Comparison of ENCODE assay signal across 13 cellular contexts in genomic region chr2:10792660-10793400, GRCh38. TPM values are rescaled to one million over a fixed set of nuclear protein-coding genes. Genes with fewer than 3 reads are reported as not detected.
DNase-seq lines count a peak whose midpoint lies in the region; ATAC-seq and TF ChIP-seq lines count a peak whose summit lies in the region.
"Had no signal": no experiment of that assay in that cellular context is flagged by ENCODE, and none has a peak within 500 bp of the region (broad histone marks: within the 10 kb centered on the region; RNA-seq: fewer than 3 reads in every experiment).

No MANE protein-coding gene starts in this region.

- CTCF ChIA-PET in activated CD4-positive, alpha-beta memory T cell treated with anti-CD3 and anti-CD28 coated beads for 36 hours (lab: Charles Lee), result interaction anchor here (0.9 to 1.6 kb wide), 4 partner anchors 19 to 339 kb away, joined by 3 to 5 read pairs (median 3); partner anchors contain the start of gene PDIA6

- DNase-seq in BE2C (peak; percentile 40), NCI-H2196 treated with DMSO at 0.1 percent for 48 hours (lab: John Stamatoyannopoulos, UW; ENCODE audit: unreplicated experiment) (no peak), left ventricle myocardium inferior (no peak)
- DNase-seq in activated CD4-positive, alpha-beta memory T cell treated with anti-CD3 and anti-CD28 coated beads for 36 hours, result peak; percentile 21
- DNase-seq: GM23248, left colon, NCI-H345, OCI-M1, testis had no signal

- H3K4me1 Mint-ChIP-seq in activated CD4-positive, alpha-beta memory T cell treated with anti-CD3 and anti-CD28 coated beads for 36 hours (ENCODE audit: low read depth), result peaks cover 58% of the 10 kb centered on the region

- peak overlapping the region; percentile 84 for H3K27ac Mint-ChIP-seq in activated CD4-positive, alpha-beta memory T cell treated with anti-CD3 and anti-CD28 coated beads for 36 hours

- H3K9me3 ChIP-seq in BE2C (no peaks in the 10 kb centered on the region), left ventricle myocardium inferior (replicated peaks) (no peaks in the 10 kb centered on the region)
- H3K9me3 ChIP-seq: testis had no signal

- H3K27ac ChIP-seq in layer of hippocampus (ENCODE audit: low read depth, low read length), result peak overlapping the region; percentile 19
- H3K27ac ChIP-seq in left ventricle myocardium inferior (replicated peaks), result no peak overlapping the region
- H3K27ac ChIP-seq: GM23248, testis had no signal

- no peak overlapping the region for H3K4me3 Mint-ChIP-seq in activated CD4-positive, alpha-beta memory T cell treated with anti-CD3 and anti-CD28 coated beads for 36 hours

- H3K36me3 ChIP-seq in BE2C (peaks cover 91% of the 10 kb centered on the region), left ventricle myocardium inferior (peaks cover 93% of the 10 kb centered on the region)

- TF ChIP-seq CTCF in BE2C (IDR thresholded peaks at IDR 0.05; ENCODE audit: low read depth, low read length) (peak; percentile 37), GM12873 (IDR thresholded peaks at IDR 0.05; ENCODE audit: insufficient read depth, low read depth, low read length, missing control alignments) (peak; percentile 28), left ventricle myocardium inferior (IDR thresholded peaks at IDR 0.05; ENCODE audit: borderline replicate concordance) (no peak)

- intact Hi-C loops in activated CD4-positive, alpha-beta memory T cell treated with anti-CD3 and anti-CD28 coated beads for 36 hours (cut with micrococcal nuclease), result loop anchor here (5.0 kb wide), 3 partner anchors 106 to 671 kb away; partner anchors contain the start of genes NOL10, ODC1 and RRM2
- intact Hi-C loops in left ventricle myocardium inferior (cut with micrococcal nuclease), result no loop called here

- ATAC-seq in GM21576 (IDR thresholded peaks at IDR 0.05; ENCODE audit: unreplicated experiment), result no peak
- ATAC-seq in GM19328 (IDR thresholded peaks at IDR 0.05; ENCODE audit: unreplicated experiment), result no peak
- ATAC-seq: left colon had no signal

- H3K36me3 Mint-ChIP-seq in activated CD4-positive, alpha-beta memory T cell treated with anti-CD3 and anti-CD28 coated beads for 36 hours, result peaks cover 71% of the 10 kb centered on the region

- H3K27me3 ChIP-seq in BE2C (no peaks in the 10 kb centered on the region), layer of hippocampus (ENCODE audit: control insufficient read depth, insufficient read depth, low read length) (no peaks in the 10 kb centered on the region), left ventricle myocardium inferior (ENCODE audit: low read depth) (no peaks in the 10 kb centered on the region)
- H3K27me3 ChIP-seq: testis had no signal

- H3K4me1 ChIP-seq in BE2C, result no peaks in the 10 kb centered on the region
- H3K4me1 ChIP-seq in left ventricle myocardium inferior, result peaks cover 7% of the 10 kb centered on the region
- H3K4me1 ChIP-seq: testis had no signal

- H3K9me3 Mint-ChIP-seq in activated CD4-positive, alpha-beta memory T cell treated with anti-CD3 and anti-CD28 coated beads for 36 hours, result no peaks in the 10 kb centered on the region

- POLR2A ChIA-PET in activated CD4-positive, alpha-beta memory T cell treated with anti-CD3 and anti-CD28 coated beads for 36 hours (lab: Charles Lee), result interaction anchor here (2.1 to 3.7 kb wide), 2 partner anchors 19 to 103 kb away, joined by 5 to 19 read pairs; partner anchors contain the start of genes NOL10 and PDIA6

- H3K27me3 Mint-ChIP-seq in activated CD4-positive, alpha-beta memory T cell treated with anti-CD3 and anti-CD28 coated beads for 36 hours, result no peaks in the 10 kb centered on the region

- H3K4me3 ChIP-seq in BE2C (ENCODE audit: low read depth, low read length) (no peak overlapping the region), left ventricle myocardium inferior (no peak overlapping the region)
- H3K4me3 ChIP-seq: GM23248, testis had no signal

RNA-seq across cellular contexts. Expression of gene PDIA6, which starts 19.8 kb away (rescaled TPM):
- polyA plus RNA-seq in BE2C (2012; ENCODE audit: insufficient read depth, insufficient read length, low read depth), result 187 TPM
- 100 to 1,000 TPM; 176 to 181 TPM for total RNA-seq in activated CD4-positive, alpha-beta memory T cell treated with anti-CD3 and anti-CD28 coated beads for 36 hours
- total RNA-seq in left ventricle myocardium inferior, result 107 TPM

Comparison
In these comparisons a context has a peak if more than half of its experiments do, and no peak if none do; other contexts are left out.
1. DNase-seq: peak in BE2C (single experiment) and activated CD4-positive, alpha-beta memory T cell treated with anti-CD3 and anti-CD28 coated beads for 36 hours (single experiment); none in NCI-H2196 treated with DMSO at 0.1 percent for 48 hours (single experiment) and left ventricle myocardium inferior (single experiment).